In the genomic region with DNA sequence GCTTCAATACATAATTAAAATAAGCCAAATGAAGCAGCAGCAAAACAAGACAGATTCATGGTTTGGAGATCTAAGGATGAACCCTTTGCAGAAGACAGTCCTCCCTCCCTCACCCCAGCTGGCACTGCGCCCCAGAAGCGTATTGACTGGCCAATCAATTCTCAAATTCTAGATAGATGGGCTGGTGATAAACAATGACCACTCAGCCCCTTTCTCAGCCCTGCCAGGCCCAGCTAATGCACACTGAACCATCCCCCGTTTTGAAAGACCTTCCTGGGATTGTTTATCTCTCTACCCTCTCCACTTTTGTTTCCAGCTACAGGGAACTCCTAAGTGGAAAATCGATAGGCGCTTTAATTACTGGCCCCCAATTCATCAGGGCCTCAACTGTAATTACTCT, we compare ENCODE assay signal across 38 cellular contexts. TPM values are rescaled to one million over a fixed set of nuclear protein-coding genes. Genes with fewer than 3 reads are reported as not detected.
"Had no signal": no experiment of that assay in that cellular context is flagged by ENCODE, and none has a peak within 500 bp of the region (broad histone marks: within the 10 kb centered on the region; RNA-seq: fewer than 3 reads in every experiment).

No MANE protein-coding gene starts in this region.

- H3K27me3 Mint-ChIP-seq: activated naive CD8-positive, alpha-beta T cell treated with anti-CD3 and anti-CD28 coated beads for 36 hours; stimulated activated memory B cell treated with anti-CD40 and anti-IgM and Interleukin-4, amounts not matched to agents 10 μg/mL and 1 μg/mL and 100 μg/mL, for 72 hours; stimulated activated naive CD8-positive, alpha-beta T cell treated with anti-CD3 and anti-CD28 coated beads, Interleukin-15, amount 100 ng/mL, for 72 hours had no signal

- H3K4me3 ChIP-seq: adrenal gland, ascending aorta, pancreas, prostate gland, smooth muscle cell, uterus had no signal

- ATAC-seq: activated CD4-positive, CD25-positive, alpha-beta regulatory T cell treated with anti-CD3 and anti-CD28 coated beads, Interleukin-2, amount 50 U/mL, for 24 hours; effector memory CD8-positive, alpha-beta T cell; left colon; pancreas; stimulated activated memory B cell treated with anti-CD40 and anti-IgM and Interleukin-4, amounts not matched to agents 10 μg/mL and 1 μg/mL and 100 μg/mL, for 72 hours; stimulated activated naive CD8-positive, alpha-beta T cell treated with anti-CD3 and anti-CD28 coated beads, Interleukin-15, amount 100 ng/mL, for 72 hours had no signal

- H3K9me3 ChIP-seq: adrenal gland, ascending aorta, pancreas, prostate gland, uterus had no signal

- H3K27me3 ChIP-seq: adrenal gland, ascending aorta, brain microvascular endothelial cell, pancreas, uterus had no signal

- DNase-seq: activated CD4-positive, alpha-beta T cell treated with anti-CD3 and anti-CD28 coated beads for 48 hours; activated CD4-positive, alpha-beta T cell treated with anti-CD3 and anti-CD28 coated beads, Interleukin-2, amount 50 U/mL, for 48 hours; activated CD8-positive, alpha-beta memory T cell treated with anti-CD3 and anti-CD28 coated beads for 24 hours; activated effector memory CD4-positive, alpha-beta T cell treated with anti-CD3 and anti-CD28 coated beads, Interleukin-2, amount 50 U/mL, for 16 hours; activated naive CD4-positive, alpha-beta T cell treated with anti-CD3 and anti-CD28 coated beads for 36 hours; activated naive CD8-positive, alpha-beta T cell treated with anti-CD3 and anti-CD28 coated beads for 36 hours; adrenal gland; brain microvascular endothelial cell; caudate nucleus; cortex of kidney; effector memory CD8-positive, alpha-beta T cell; erythroblast; head of caudate nucleus; hypothalamus; immature natural killer cell; kidney; left colon; naive B cell; nephron progenitor cell; nucleus accumbens; stimulated activated CD4-positive, alpha-beta T cell treated with anti-CD3 and anti-CD28 coated beads, Interleukin-1b, Interleukin-23, amount 100 ng/mL, for 48 hours; stimulated activated CD4-positive, alpha-beta T cell treated with anti-CD3 and anti-CD28 coated beads, Interleukin-4, amount 100 ng/mL, for 4 hours; stimulated activated CD8-positive, alpha-beta memory T cell treated with anti-CD3 and anti-CD28 coated beads, Interleukin-4, amount 100 ng/mL, for 48 hours; stimulated activated naive CD8-positive, alpha-beta T cell treated with anti-CD3 and anti-CD28 coated beads, Interleukin-15, amount 100 ng/mL, for 72 hours; substantia nigra; uterus; WERI-Rb-1 had no signal

- H3K36me3 ChIP-seq: adrenal gland, ascending aorta, brain microvascular endothelial cell, pancreas, prostate gland, uterus, WERI-Rb-1 had no signal

- H3K4me1 ChIP-seq: adrenal gland, ascending aorta, pancreas, prostate gland, uterus had no signal

- H3K9me3 Mint-ChIP-seq: activated naive CD4-positive, alpha-beta T cell treated with anti-CD3 and anti-CD28 coated beads for 36 hours; activated naive CD8-positive, alpha-beta T cell treated with anti-CD3 and anti-CD28 coated beads for 36 hours; effector memory CD8-positive, alpha-beta T cell; mesothelial cell of epicardium; nephron progenitor cell; stimulated activated memory B cell treated with anti-CD40 and anti-IgM and Interleukin-4, amounts not matched to agents 10 μg/mL and 1 μg/mL and 100 μg/mL, for 72 hours; type B pancreatic cell had no signal

- H3K4me1 Mint-ChIP-seq: activated naive CD8-positive, alpha-beta T cell treated with anti-CD3 and anti-CD28 coated beads for 36 hours; immature natural killer cell; mesothelial cell of epicardium; naive B cell; nephron progenitor cell; stimulated activated naive CD8-positive, alpha-beta T cell treated with anti-CD3 and anti-CD28 coated beads, Interleukin-15, amount 100 ng/mL, for 72 hours had no signal

- H3K4me3 Mint-ChIP-seq: activated naive CD4-positive, alpha-beta T cell treated with anti-CD3 and anti-CD28 coated beads for 36 hours; activated naive CD8-positive, alpha-beta T cell treated with anti-CD3 and anti-CD28 coated beads for 36 hours; effector memory CD8-positive, alpha-beta T cell; immature natural killer cell; mesothelial cell of epicardium; naive B cell; nephron progenitor cell; stimulated activated memory B cell treated with anti-CD40 and anti-IgM and Interleukin-4, amounts not matched to agents 10 μg/mL and 1 μg/mL and 100 μg/mL, for 72 hours; stimulated activated naive CD8-positive, alpha-beta T cell treated with anti-CD3 and anti-CD28 coated beads, Interleukin-15, amount 100 ng/mL, for 72 hours; type B pancreatic cell had no signal

- H3K36me3 Mint-ChIP-seq: activated naive CD8-positive, alpha-beta T cell treated with anti-CD3 and anti-CD28 coated beads for 36 hours; immature natural killer cell; mesothelial cell of epicardium; naive B cell; stimulated activated memory B cell treated with anti-CD40 and anti-IgM and Interleukin-4, amounts not matched to agents 10 μg/mL and 1 μg/mL and 100 μg/mL, for 72 hours; type B pancreatic cell had no signal

- H3K27ac Mint-ChIP-seq: activated naive CD4-positive, alpha-beta T cell treated with anti-CD3 and anti-CD28 coated beads for 36 hours; activated naive CD8-positive, alpha-beta T cell treated with anti-CD3 and anti-CD28 coated beads for 36 hours; effector memory CD8-positive, alpha-beta T cell; immature natural killer cell; mesothelial cell of epicardium; naive B cell; nephron progenitor cell; stimulated activated memory B cell treated with anti-CD40 and anti-IgM and Interleukin-4, amounts not matched to agents 10 μg/mL and 1 μg/mL and 100 μg/mL, for 72 hours; stimulated activated naive CD8-positive, alpha-beta T cell treated with anti-CD3 and anti-CD28 coated beads, Interleukin-15, amount 100 ng/mL, for 72 hours; type B pancreatic cell had no signal

- H3K4me2 ChIP-seq: smooth muscle cell had no signal

- H3K27ac ChIP-seq: adrenal gland, ascending aorta, brain microvascular endothelial cell, pancreas, prostate gland, uterus, WERI-Rb-1 had no signal

RNA-seq across cellular contexts. Expression of a gene that starts 29.0 kb away (rescaled TPM):
- total RNA-seq: activated naive CD4-positive, alpha-beta T cell treated with anti-CD3 and anti-CD28 coated beads for 36 hours; activated naive CD8-positive, alpha-beta T cell treated with anti-CD3 and anti-CD28 coated beads for 36 hours; ascending aorta; chondrocyte; fibroblast of lung; fibroblast of villous mesenchyme; mesothelial cell of epicardium; prostate gland; smooth muscle cell had no signal
- polyA plus RNA-seq: fibroblast of lung, smooth muscle cell had no signal
